In genomic region chr3:101780661-101781060, GRCh38 we compare ENCODE assay signal across 8 cellular contexts. TPM values are rescaled to one million over a fixed set of nuclear protein-coding genes. Genes with fewer than 3 reads are reported as not detected.
DNase-seq lines count a peak whose midpoint lies in the region; ATAC-seq and TF ChIP-seq lines count a peak whose summit lies in the region.

No MANE protein-coding gene starts in this region.

- no peak overlapping the region for H3K4me3 Mint-ChIP-seq in stimulated activated naive B cell treated with anti-CD40 and anti-IgM and Interleukin-4, amounts not matched to agents 10 μg/mL and 1 μg/mL and 100 μg/mL, for 72 hours

- peak overlapping the region; percentile 99 for H2AFZ ChIP-seq in GM23248

- peak overlapping the region; percentile 93 for H3K4me2 ChIP-seq in GM23248 (ENCODE audit: unreplicated experiment)

- peaks cover 17 to 24% of the 10 kb centered on the region in 2 donors for H3K4me1 Mint-ChIP-seq in stimulated activated naive B cell treated with anti-CD40 and anti-IgM and Interleukin-4, amounts not matched to agents 10 μg/mL and 1 μg/mL and 100 μg/mL, for 72 hours

- H3K4me3 ChIP-seq in GM23248 (peak overlapping the region; percentile 78), fibroblast of mammary gland (ENCODE audit: control insufficient read depth, low read depth, low read length) (peak overlapping the region; percentile 88)

- no peak overlapping the region for H3K27ac Mint-ChIP-seq in stimulated activated naive B cell treated with anti-CD40 and anti-IgM and Interleukin-4, amounts not matched to agents 10 μg/mL and 1 μg/mL and 100 μg/mL, for 72 hours

- 38 to 43% methylated on average over 2 of the region's 2 CpGs for WGBS in GM23248 (ENCODE audit: low coverage in 1 of 2, low lambda C conversion rate in 2 of 2, missing lambda C conversion rate in 2 of 2), 2 experiments

- in situ Hi-C loops in GM23248 (cut with MboI) = no loop called here

- no peaks in the 10 kb centered on the region for H4K20me1 ChIP-seq in GM23248 (ENCODE audit: insufficient read depth)

- no peaks in the 10 kb centered on the region for H3K27me3 Mint-ChIP-seq in stimulated activated naive B cell treated with anti-CD40 and anti-IgM and Interleukin-4, amounts not matched to agents 10 μg/mL and 1 μg/mL and 100 μg/mL, for 72 hours

- H3K36me3 Mint-ChIP-seq in stimulated activated naive B cell treated with anti-CD40 and anti-IgM and Interleukin-4, amounts not matched to agents 10 μg/mL and 1 μg/mL and 100 μg/mL, for 72 hours = peaks cover 20 to 21% of the 10 kb centered on the region in 2 donors

- H3K27me3 ChIP-seq in GM23248 (replicated peaks; ENCODE audit: insufficient read depth) = no peaks in the 10 kb centered on the region

- ATAC-seq in stimulated activated naive B cell treated with anti-CD40 and anti-IgM and Interleukin-4, amounts not matched to agents 10 μg/mL and 1 μg/mL and 100 μg/mL, for 72 hours (replicated peaks) = no peak

- peaks cover 9% of the 10 kb centered on the region for H3K79me2 ChIP-seq in GM23248 (ENCODE audit: insufficient read depth)

- peak overlapping the region; percentile 60 for H3K27ac ChIP-seq in GM23248

- no peaks in the 10 kb centered on the region for H3K9me3 Mint-ChIP-seq in stimulated activated naive B cell treated with anti-CD40 and anti-IgM and Interleukin-4, amounts not matched to agents 10 μg/mL and 1 μg/mL and 100 μg/mL, for 72 hours

- TF ChIP-seq CTCF in fibroblast of mammary gland (conservative IDR thresholded peaks at IDR 0.05; ENCODE audit: control insufficient read depth, insufficient read depth, low read depth, low read length) = no peak

- H3K9ac ChIP-seq in GM23248 = peak overlapping the region; percentile 70

- peaks cover 15% of the 10 kb centered on the region for H3F3A ChIP-seq in GM23248 (ENCODE audit: insufficient read depth)

- peak; percentile 92 for DNase-seq in GM23248
- DNase-seq in SHP77 treated with DMSO at 0.1 percent for 48 hours (lab: John Stamatoyannopoulos, UW) = peak; percentile 1
- DNase-seq in fibroblast of mammary gland (ENCODE audit: low read depth) = peak; percentile 86
- peak; percentile 72 for DNase-seq in renal cortical epithelial cell (ENCODE audit: low read depth)
- DNase-seq in SK-N-DZ (ENCODE audit: low spot score) = no peak
- no peak for DNase-seq in stimulated activated naive B cell treated with anti-CD40 and anti-IgM and Interleukin-4, amounts not matched to agents 10 μg/mL and 1 μg/mL and 100 μg/mL, for 72 hours
- no peak for DNase-seq in NCI-H1105 (lab: John Stamatoyannopoulos, UW)
- DNase-seq in HuH-7.5 (ENCODE audit: low spot score) = no peak

- H3K36me3 ChIP-seq in GM23248 (ENCODE audit: low read depth) = peaks cover 4% of the 10 kb centered on the region; the same call in 1 of the 2 replicates

- H3K9me2 ChIP-seq in GM23248 (ENCODE audit: insufficient read depth) = no peaks in the 10 kb centered on the region

- H3K9me3 ChIP-seq in GM23248 (ENCODE audit: low read depth) = no peaks in the 10 kb centered on the region

- peaks cover 18% of the 10 kb centered on the region for H3K4me1 ChIP-seq in GM23248 (ENCODE audit: insufficient read depth)

RNA-seq across cellular contexts. Expression of gene NXPE3, which starts 1.6 kb away (rescaled TPM):
- total RNA-seq in GM23248 (2014; rRNA removed; shearing (Covaris generic)) = 5.4 and 14.0 TPM in 2 replicates
- 10.8 and 12.6 TPM in 2 replicates for polyA plus RNA-seq in GM23248 (2016; fragmentation: Nextera tagmentation; extraction: Ambion mirVana)
- total RNA-seq in renal cortical epithelial cell = 15.5 and 32.0 TPM in 2 replicates
- polyA plus RNA-seq in SK-N-DZ (2014; cell fraction: cytosol; rRNA removed) = 7.9 and 8.4 TPM in 2 replicates
- polyA plus RNA-seq in SK-N-DZ (2014; cell fraction: nucleus; rRNA removed) = 2.4 and 5.0 TPM in 2 replicates

RNA-seq across cellular contexts. Expression of gene CEP97, which starts 56.2 kb away (rescaled TPM):
- 9.8 and 25.8 TPM in 2 replicates for total RNA-seq in GM23248 (2014; rRNA removed; shearing (Covaris generic))
- polyA plus RNA-seq in GM23248 (2016; fragmentation: Nextera tagmentation; extraction: Ambion mirVana) = 3.3 and 4.3 TPM in 2 replicates
- total RNA-seq in renal cortical epithelial cell = 12.5 and 16.2 TPM in 2 replicates
- polyA plus RNA-seq in SK-N-DZ (2014; cell fraction: cytosol; rRNA removed) = 12.7 and 13.2 TPM in 2 replicates
- polyA plus RNA-seq in SK-N-DZ (2014; cell fraction: nucleus; rRNA removed) = 10.2 and 14.7 TPM in 2 replicates

Comparison
In these comparisons a context has a peak if more than half of its experiments do, and no peak if none do; other contexts are left out.
1. DNase-seq: peak in GM23248 (single experiment), SHP77 treated with DMSO at 0.1 percent for 48 hours (single experiment), fibroblast of mammary gland (single experiment) and renal cortical epithelial cell (single experiment); none in SK-N-DZ (single experiment), stimulated activated naive B cell treated with anti-CD40 and anti-IgM and Interleukin-4, amounts not matched to agents 10 μg/mL and 1 μg/mL and 100 μg/mL, for 72 hours (single experiment), NCI-H1105 (single experiment) and HuH-7.5 (single experiment).